In the genomic region with DNA sequence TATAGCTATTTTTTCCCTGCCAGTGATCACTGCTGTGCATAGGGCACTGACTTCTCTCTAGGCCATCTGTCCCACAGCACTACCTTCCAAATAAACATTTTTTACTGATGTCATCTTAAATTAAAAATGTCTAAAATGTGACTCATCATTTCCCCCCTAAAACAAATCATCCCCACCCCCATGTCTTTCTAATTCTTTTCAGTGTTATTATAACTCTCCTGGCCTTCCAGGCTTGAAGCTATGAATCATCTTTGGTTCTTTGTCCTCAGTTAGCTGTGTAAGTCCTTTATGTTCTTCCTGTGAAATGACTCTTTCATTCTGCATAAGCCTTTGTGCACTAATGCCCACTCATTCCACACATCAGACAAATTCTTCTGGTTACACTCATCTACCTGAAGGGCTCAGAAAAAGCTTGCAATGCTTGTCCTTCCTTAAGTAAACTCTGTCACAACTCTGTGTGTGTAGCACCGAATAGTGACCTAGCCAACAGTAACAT, we compare ENCODE assay signal across 1 cellular context.
TF ChIP-seq lines count a peak whose summit lies in the region.

No MANE protein-coding gene starts in this region.

TF ChIP-seq in HCT116, 20 proteins besides CTCF, POLR2A, EP300 and RAD21 (continued from another document):
- TF ChIP-seq, protein P1, sequence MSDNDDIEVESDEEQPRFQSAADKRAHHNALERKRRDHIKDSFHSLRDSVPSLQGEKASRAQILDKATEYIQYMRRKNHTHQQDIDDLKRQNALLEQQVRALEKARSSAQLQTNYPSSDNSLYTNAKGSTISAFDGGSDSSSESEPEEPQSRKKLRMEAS (IDR thresholded peaks at IDR 0.05), result no peak
- peak; percentile 30 for TF ChIP-seq CBX3 (IDR thresholded peaks at IDR 0.05; ENCODE audit: low read depth)
- no peak for TF ChIP-seq ELF1 (IDR thresholded peaks at IDR 0.05; ENCODE audit: borderline replicate concordance, low read depth)
- TF ChIP-seq FOSL1 (IDR thresholded peaks at IDR 0.05; ENCODE audit: low read depth), result peak; percentile 85
